ENCODE assay signal across 8 cellular contexts in genomic region chr5:132294728-132295504, GRCh38. TPM values are rescaled to one million over a fixed set of nuclear protein-coding genes. Genes with fewer than 3 reads are reported as not detected.
DNase-seq lines count a peak whose midpoint lies in the region; ATAC-seq and TF ChIP-seq lines count a peak whose summit lies in the region.

No MANE protein-coding gene starts in this region.

- no peaks in the 10 kb centered on the region for H3K27me3 Mint-ChIP-seq in chondrocyte (ENCODE audit: low read depth)

- no peaks in the 10 kb centered on the region for H3K36me3 ChIP-seq in left lung

- peak; percentile 27 for ATAC-seq in left lung

- no peaks in the 10 kb centered on the region for H3K27me3 ChIP-seq in left lung

- no peaks in the 10 kb centered on the region for H3K9me3 Mint-ChIP-seq in chondrocyte (ENCODE audit: low read depth)

- no peaks in the 10 kb centered on the region for H3K36me3 Mint-ChIP-seq in chondrocyte (ENCODE audit: low read depth)

- intact Hi-C loops in left lung (cut with DNase I) = no loop called here

- in situ Hi-C loops in KBM-7 (cut with MboI; ENCODE audit: low pct_unique_long_range_greater_than_20kb, low sequenced_read_pairs) = no loop called here

- peaks cover 31% of the 10 kb centered on the region for H3K4me1 Mint-ChIP-seq in chondrocyte (ENCODE audit: low read depth)

- peak overlapping the region; percentile 89 for H3K4me3 Mint-ChIP-seq in chondrocyte (ENCODE audit: unreplicated experiment)

- DNase-seq in NCI-H82 (lab: John Stamatoyannopoulos, UW) (peak; percentile 29), NCI-H82 treated with DMSO at 0.1 percent for 48 hours (lab: John Stamatoyannopoulos, UW; ENCODE audit: unreplicated experiment) (no peak), KBM-7 (peak; percentile 86), chondrocyte (ENCODE audit: low spot score) (no peak), left lung (peak; percentile 85 to 93), DMS79 (lab: John Stamatoyannopoulos, UW) (no peak)
- DNase-seq in activated CD4-positive, CD25-positive, alpha-beta regulatory T cell treated with anti-CD3 and anti-CD28 coated beads, Interleukin-2, amount 50 U/mL, for 16 hours (ENCODE audit: low read depth, low spot score) = peak; percentile 26
- DNase-seq in stimulated activated CD4-positive, alpha-beta T cell treated with anti-CD3 and anti-CD28 coated beads, TNF-alpha, amount 100 ng/mL, for 1 hour (ENCODE audit: low read depth in 3 of 3, low spot score in 1 of 3) = peak; percentile 19 to 54 (median 42)

- H3K9me3 ChIP-seq in left lung = no peaks in the 10 kb centered on the region

- H3K27ac Mint-ChIP-seq in chondrocyte (ENCODE audit: unreplicated experiment) = peak overlapping the region; percentile 91

- peak overlapping the region; percentile 97 to 98 for H3K27ac ChIP-seq in left lung

- no peak for TF ChIP-seq CTCF in chondrocyte (IDR thresholded peaks at IDR 0.05)
- TF ChIP-seq CTCF in left lung (IDR thresholded peaks at IDR 0.05) = no peak

- peaks cover 6 to 55% of the 10 kb centered on the region in 2 donors for H3K4me1 ChIP-seq in left lung

- peak overlapping the region; percentile 68 to 78 for H3K4me3 ChIP-seq in left lung

RNA-seq across cellular contexts. Expression of gene SLC22A4, which starts 0.7 kb away (rescaled TPM):
- total RNA-seq in chondrocyte (4.2 to 5.4 TPM (median 4.8 TPM) in 3 replicates), left lung (10 to 100 TPM in 1 of 2 donors, 1 to 10 TPM in 1; 1.0 to 10.3 TPM)

RNA-seq across cellular contexts. Expression of gene PDLIM4, which starts 37.4 kb away (rescaled TPM):
- 55.1 to 97.8 TPM (median 59.2 TPM) in 3 replicates for total RNA-seq in chondrocyte
- total RNA-seq in left lung = 10 to 100 TPM in 1 of 2 donors, 1 to 10 TPM in 1; 7.7 to 13.5 TPM

Comparison
In these comparisons a context has a peak if more than half of its experiments do, and no peak if none do; other contexts are left out.
1. DNase-seq: peak in NCI-H82 (single experiment), KBM-7 (single experiment), activated CD4-positive, CD25-positive, alpha-beta regulatory T cell treated with anti-CD3 and anti-CD28 coated beads, Interleukin-2, amount 50 U/mL, for 16 hours (single experiment), left lung (2 of 2) and stimulated activated CD4-positive, alpha-beta T cell treated with anti-CD3 and anti-CD28 coated beads, TNF-alpha, amount 100 ng/mL, for 1 hour (3 of 3); none in NCI-H82 treated with DMSO at 0.1 percent for 48 hours (single experiment), chondrocyte (single experiment) and DMS79 (single experiment).